ENCODE assay signal across 14 cellular contexts in the genomic region with DNA sequence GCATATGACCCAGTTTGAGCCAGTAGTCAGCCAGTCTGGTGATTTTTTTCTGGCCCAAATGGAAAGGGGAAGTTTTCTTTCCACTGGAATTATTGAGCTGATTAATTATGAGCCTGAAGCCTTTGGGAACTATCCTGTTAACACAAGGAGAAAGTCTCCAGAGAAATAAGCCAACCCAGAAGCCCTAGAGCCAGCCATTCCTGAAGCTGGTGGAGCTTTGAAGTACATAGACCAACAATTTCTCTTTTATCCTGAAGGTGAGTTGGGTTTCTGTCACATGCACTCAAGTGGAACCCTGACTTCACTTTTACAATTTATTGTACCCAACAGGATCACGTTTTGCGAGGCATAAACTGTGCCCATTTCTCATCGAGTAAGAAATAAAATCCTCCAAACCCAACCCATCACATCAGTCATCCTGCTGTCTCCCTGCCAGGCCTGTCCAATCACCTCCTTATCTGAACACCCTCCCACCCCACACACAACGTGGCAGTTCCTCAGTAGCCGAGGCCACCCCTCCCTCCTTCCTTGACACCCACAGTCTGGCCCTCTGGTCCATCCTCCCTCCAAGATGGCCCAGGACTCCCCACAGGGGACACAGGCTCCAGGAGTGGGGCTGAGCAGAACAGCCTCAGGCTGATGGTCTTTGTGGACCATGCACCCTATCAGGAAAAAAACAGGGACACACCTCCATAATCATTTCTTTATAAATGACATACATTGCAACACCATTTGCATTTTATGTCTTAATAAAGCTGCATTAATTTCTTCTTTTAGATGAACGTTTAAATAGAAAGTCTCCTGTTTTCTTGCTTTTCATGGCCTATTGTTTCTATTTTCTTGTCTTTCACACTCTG. TPM values are rescaled to one million over a fixed set of nuclear protein-coding genes. Genes with fewer than 3 reads are reported as not detected.
DNase-seq lines count a peak whose midpoint lies in the region; ATAC-seq, FAIRE-seq and TF ChIP-seq lines count a peak whose summit lies in the region.
"Had no signal": no experiment of that assay in that cellular context is flagged by ENCODE, and none has a peak within 500 bp of the region (broad histone marks: within the 10 kb centered on the region; RNA-seq: fewer than 3 reads in every experiment).

No MANE protein-coding gene starts in this region.

- TF ChIP-seq CTCF in fibroblast of villous mesenchyme (IDR thresholded peaks at IDR 0.05; ENCODE audit: insufficient read depth, low read depth, low read length): no peak

- peak overlapping the region; percentile 6 for H3K4me3 ChIP-seq in fibroblast of villous mesenchyme (ENCODE audit: low read depth, low read length)

- CTCF ChIA-PET in HEK293T (lab: Yijun Ruan, JAX): no interaction called here

- POLR2A ChIA-PET in HEK293T (lab: Yijun Ruan, JAX): no interaction called here

- no peak for FAIRE-seq in GM12892 (lab: Jason Lieb, UNC)

- DNase-seq in HEK293T (ENCODE audit: extremely low spot score) (no peak), amniotic epithelial cell (ENCODE audit: low read depth) (peak; percentile 69), fibroblast of villous mesenchyme (ENCODE audit: low read depth) (no peak), renal cortical epithelial cell (ENCODE audit: low read depth) (peak; percentile 54), GM12892 (ENCODE audit: insufficient read length) (no peak), hepatic stellate cell (ENCODE audit: low spot score) (no peak), activated T-cell treated with anti-CD3 and anti-CD28 coated beads for 4 hours (no peak)
- DNase-seq: activated naive CD8-positive, alpha-beta T cell treated with anti-CD3 and anti-CD28 coated beads, Interleukin-2, amount 10 ng/mL, durations not matched to agents 7 days and 5 days; CD4-positive, alpha-beta memory T cell; effector memory CD8-positive, alpha-beta T cell; H9; NCI-H1436; NCI-H82 had no signal

- no peak for ATAC-seq in GM19324 (IDR thresholded peaks at IDR 0.05; ENCODE audit: low FRiP score, unreplicated experiment)
- ATAC-seq: effector memory CD8-positive, alpha-beta T cell had no signal

- TF ChIP-seq POLR2A in GM12892 (IDR thresholded peaks at IDR 0.05; ENCODE audit: low read depth, low read length): no peak

TF ChIP-seq in HEK293T, 16 proteins besides CTCF, POLR2A, EP300 and RAD21:
- TF ChIP-seq, protein P1, sequence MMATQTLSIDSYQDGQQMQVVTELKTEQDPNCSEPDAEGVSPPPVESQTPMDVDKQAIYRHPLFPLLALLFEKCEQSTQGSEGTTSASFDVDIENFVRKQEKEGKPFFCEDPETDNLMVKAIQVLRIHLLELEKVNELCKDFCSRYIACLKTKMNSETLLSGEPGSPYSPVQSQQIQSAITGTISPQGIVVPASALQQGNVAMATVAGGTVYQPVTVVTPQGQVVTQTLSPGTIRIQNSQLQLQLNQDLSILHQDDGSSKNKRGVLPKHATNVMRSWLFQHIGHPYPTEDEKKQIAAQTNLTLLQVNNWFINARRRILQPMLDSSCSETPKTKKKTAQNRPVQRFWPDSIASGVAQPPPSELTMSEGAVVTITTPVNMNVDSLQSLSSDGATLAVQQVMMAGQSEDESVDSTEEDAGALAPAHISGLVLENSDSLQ (IDR thresholded peaks at IDR 0.05): peak; percentile 89
- TF ChIP-seq L3MBTL2 (conservative IDR thresholded peaks at IDR 0.05): no peak
TF ChIP-seq in HEK293T: peak in this region for 1.

RNA-seq across cellular contexts. Expression of a gene that starts 55.7 kb away (rescaled TPM):
- total RNA-seq in fibroblast of villous mesenchyme (26.7 and 41.0 TPM in 2 replicates), renal cortical epithelial cell (1.6 and 4.3 TPM in 2 replicates)
- polyA plus RNA-seq in GM12892 (2012; ENCODE audit: missing spikeins): 0.17 TPM
- total RNA-seq: activated naive CD8-positive, alpha-beta T cell treated with anti-CD3 and anti-CD28 coated beads, Interleukin-2, amount 10 ng/mL, durations not matched to agents 7 days and 5 days; CD4-positive, alpha-beta memory T cell had no signal
- polyA plus RNA-seq: CD4-positive, alpha-beta memory T cell had no signal

Comparison
In these comparisons a context has a peak if more than half of its experiments do, and no peak if none do; other contexts are left out.
1. DNase-seq: peak in amniotic epithelial cell (single experiment) and renal cortical epithelial cell (single experiment); none in HEK293T (single experiment), fibroblast of villous mesenchyme (single experiment), GM12892 (single experiment), hepatic stellate cell (single experiment) and activated T-cell treated with anti-CD3 and anti-CD28 coated beads for 4 hours (single experiment).